8 cellular contexts compared by ENCODE assay signal in genomic region chr2:676647-677055, GRCh38. TPM values are rescaled to one million over a fixed set of nuclear protein-coding genes. Genes with fewer than 3 reads are reported as not detected.
DNase-seq lines count a peak whose midpoint lies in the region; ATAC-seq and TF ChIP-seq lines count a peak whose summit lies in the region.

No MANE protein-coding gene starts in this region.

- H3K27ac ChIP-seq in esophagus (ENCODE audit: low read depth in 2 of 2, low read length in 1 of 2) (peak overlapping the region; percentile 85 to 99), mucosa of rectum (ENCODE audit: low read depth in 2 of 2, low read length in 2 of 2) (peak overlapping the region; percentile 99 to 100)

- H3K9ac ChIP-seq in mucosa of rectum (ENCODE audit: low read depth in 1 of 2, low read length in 2 of 2): peak overlapping the region; percentile 32 to 67

- BruUV-seq in Caco-2 (replicated peaks; lab: Mats Ljungman, UMichigan): no TSS peak

- H3K4me1 Mint-ChIP-seq in Caco-2 (ENCODE audit: low read depth, unreplicated experiment): peaks cover 13% of the 10 kb centered on the region

- WGBS in esophagus, 2 donors: 0 to 1% methylated on average over 38 to 46 of the region's 46 CpGs

- CTCF ChIA-PET in Caco-2 (lab: Charles Lee): interaction anchor here (1.0 to 1.1 kb wide), 2 partner anchors 9 to 64 kb away, joined by 3 read pairs; no protein-coding TSS in a partner anchor

- H3K27me3 ChIP-seq in Caco-2 (replicated peaks; ENCODE audit: control insufficient read depth, insufficient read depth, low read length) (no peaks in the 10 kb centered on the region), esophagus (ENCODE audit: control insufficient read depth in 1 of 2, insufficient read depth in 2 of 2, low read length in 2 of 2) (no peaks in the 10 kb centered on the region), mucosa of rectum (ENCODE audit: control insufficient read depth in 2 of 2, insufficient read depth in 2 of 2, low read length in 2 of 2) (no peaks in the 10 kb centered on the region)

- ATAC-seq in GM19467 (IDR thresholded peaks at IDR 0.05; ENCODE audit: unreplicated experiment) (peak; percentile 88), HG03575 (IDR thresholded peaks at IDR 0.05; ENCODE audit: extremely low read depth, insufficient number of reproducible peaks, low FRiP score, unreplicated experiment) (peak; percentile 61)

- POLR2A ChIA-PET in Caco-2 (lab: Charles Lee): interaction anchor here (0.5 to 1.0 kb wide), 2 partner anchors 9 to 412 kb away, joined by 3 to 4 read pairs; no protein-coding TSS in a partner anchor

- H3K27me3 Mint-ChIP-seq in Caco-2 (ENCODE audit: insufficient read depth, unreplicated experiment): peaks cover 2% of the 10 kb centered on the region

- DNase-seq in Caco-2 (peak; percentile 98), NCI-H69 (lab: John Stamatoyannopoulos, UW) (peak; percentile 98)
- DNase-seq in activated CD8-positive, alpha-beta memory T cell treated with anti-CD3 and anti-CD28 coated beads for 24 hours: peak; percentile 98
- DNase-seq in stimulated activated naive CD4-positive, alpha-beta T cell treated with Interleukin-2 at 50 U/mL for 16 hours (lab: John Stamatoyannopoulos, UW): peak; percentile 99

- TF ChIP-seq CTCF in Caco-2 (IDR thresholded peaks at IDR 0.05; ENCODE audit: insufficient read depth in 1 of 2, low read depth in 1 of 2, low read length in 1 of 2, severe bottlenecking in 1 of 2, unreplicated experiment in 1 of 2): no peak

- H3K9me3 ChIP-seq in Caco-2: no peaks in the 10 kb centered on the region
- peaks cover 0 to 2% of the 10 kb centered on the region in 2 donors for H3K9me3 ChIP-seq in esophagus (ENCODE audit: control insufficient read depth in 2 of 2, insufficient read depth in 1 of 2, low read depth in 1 of 2, low read length in 1 of 2)
- H3K9me3 ChIP-seq in mucosa of rectum (ENCODE audit: control insufficient read depth in 2 of 2, low read length in 2 of 2): no peaks in the 10 kb centered on the region

- no peaks in the 10 kb centered on the region; the same call in none of the 2 replicates for H3K36me3 ChIP-seq in Caco-2 (ENCODE audit: control insufficient read depth, insufficient read depth, low read length)
- H3K36me3 ChIP-seq in esophagus (ENCODE audit: control insufficient read depth in 2 of 2, insufficient read depth in 2 of 2, low read length in 1 of 2): peaks cover 8 to 13% of the 10 kb centered on the region in 2 donors
- H3K36me3 ChIP-seq in mucosa of rectum (ENCODE audit: control insufficient read depth in 2 of 2, insufficient read depth in 2 of 2, low read length in 2 of 2): peaks cover 16 to 22% of the 10 kb centered on the region in 2 donors

- peak overlapping the region; percentile 97 for H3K27ac Mint-ChIP-seq in Caco-2 (ENCODE audit: unreplicated experiment)

- peaks cover 12% of the 10 kb centered on the region for H3K36me3 Mint-ChIP-seq in Caco-2 (ENCODE audit: insufficient read depth, unreplicated experiment)

- H3K9me3 Mint-ChIP-seq in Caco-2 (ENCODE audit: unreplicated experiment): no peaks in the 10 kb centered on the region

- peak overlapping the region; percentile 85 for H3K4me3 Mint-ChIP-seq in Caco-2 (ENCODE audit: unreplicated experiment)

- peaks cover 6% of the 10 kb centered on the region for H3K4me1 ChIP-seq in Caco-2
- H3K4me1 ChIP-seq in esophagus (ENCODE audit: control insufficient read depth in 2 of 2, insufficient read depth in 2 of 2, low read length in 1 of 2): peaks cover 0 to 6% of the 10 kb centered on the region in 2 donors
- H3K4me1 ChIP-seq in mucosa of rectum (ENCODE audit: control insufficient read depth in 2 of 2, insufficient read depth in 2 of 2, low read length in 2 of 2): peaks cover 5 to 12% of the 10 kb centered on the region in 2 donors

- H3K4me3 ChIP-seq in Caco-2 (ENCODE audit: low read depth, low read length) (peak overlapping the region; percentile 81), esophagus (ENCODE audit: low read depth in 1 of 2, low read length in 2 of 2) (peak overlapping the region; percentile 60 to 62), mucosa of rectum (ENCODE audit: low read length in 2 of 2) (peak overlapping the region; percentile 85 to 96)

- intact Hi-C loops in Caco-2 (cut with micrococcal nuclease; ENCODE audit: unreplicated experiment): loop anchor here (1.0 to 2.0 kb wide), 2 partner anchors 64 to 412 kb away; partner anchors contain the start of genes ACP1 and SH3YL1

RNA-seq across cellular contexts. Expression of gene TMEM18, which starts 0.6 kb away (rescaled TPM):
- total RNA-seq in Caco-2 (2022): 16.5 and 22.9 TPM in 2 replicates
- 10 to 100 TPM; 20.5 to 21.6 TPM for polyA plus RNA-seq in esophagus

Comparison
In these comparisons a context has a peak if more than half of its experiments do, and no peak if none do; other contexts are left out.
1. Peak in every context shown above with its lines: DNase-seq, ATAC-seq, H3K4me3 ChIP-seq and H3K27ac ChIP-seq.